In genomic region chrX:85112270-85112669, GRCh38 we compare ENCODE assay signal across 25 cellular contexts.
DNase-seq lines count a peak whose midpoint lies in the region; ATAC-seq, FAIRE-seq and TF ChIP-seq lines count a peak whose summit lies in the region.
"Had no signal": no experiment of that assay in that cellular context is flagged by ENCODE, and none has a peak within 500 bp of the region (broad histone marks: within the 10 kb centered on the region; RNA-seq: fewer than 3 reads in every experiment).

No MANE protein-coding gene starts in this region.

- H3F3A ChIP-seq in PC-9 (ENCODE audit: insufficient read depth, low read depth) = no peaks in the 10 kb centered on the region

- ATAC-seq in stimulated activated naive CD8-positive, alpha-beta T cell treated with anti-CD3 and anti-CD28 coated beads, Interleukin-15, Interleukin-2, amounts not matched to agents 100 U/mL and 50 U/mL, for 24 hours = no peak
- ATAC-seq in GM18505 (IDR thresholded peaks at IDR 0.05; ENCODE audit: unreplicated experiment) = no peak
- ATAC-seq: Panc1 had no signal

- CTCF ChIA-PET in PC-9 (lab: Charles Lee) = no interaction called here

- no TSS peak for BruUV-seq in PC-9 (replicated peaks; lab: Mats Ljungman, UMichigan)

- no peak for TF ChIP-seq POLR2A in GM18505 (IDR thresholded peaks at IDR 0.05; ENCODE audit: borderline replicate concordance, extremely low read depth, insufficient read depth, insufficient read length)

- no peaks in the 10 kb centered on the region for H3K9me2 ChIP-seq in PC-9 (ENCODE audit: insufficient read depth)
- H3K9me2 ChIP-seq: SK-N-SH had no signal

- FAIRE-seq in colon (lab: Jason Lieb, UNC) = peak; percentile 58
- no peak for FAIRE-seq in small intestine (lab: Jason Lieb, UNC)

- H2AFZ ChIP-seq in PC-9 = no peak overlapping the region
- H2AFZ ChIP-seq: GM23248 had no signal

- H3K79me2 ChIP-seq in PC-9 (ENCODE audit: low read depth) = no peaks in the 10 kb centered on the region

- 15 to 43% (median 30%) methylated on average over 9 of the region's 9 CpGs for WGBS in small intestine, 3 donors

- no peaks in the 10 kb centered on the region for H3K36me3 ChIP-seq in small intestine (ENCODE audit: control insufficient read depth in 2 of 2, insufficient read depth in 2 of 2, low read length in 2 of 2)
- H3K36me3 ChIP-seq in PC-9 (ENCODE audit: low read depth) = no peaks in the 10 kb centered on the region
- H3K36me3 ChIP-seq: BE2C had no signal

- H3K4me3 ChIP-seq in small intestine (ENCODE audit: low read depth in 1 of 2, low read length in 2 of 2) (no peak overlapping the region), PC-9 (no peak overlapping the region)
- H3K4me3 ChIP-seq: GM23248 had no signal

- DNase-seq in NCI-H748 (lab: John Stamatoyannopoulos, UW; ENCODE audit: unreplicated experiment) (peak; percentile 17), NCI-H748 treated with DMSO at 0.1 percent for 48 hours (lab: John Stamatoyannopoulos, UW) (no peak), OCI-M1 (lab: John Stamatoyannopoulos, UW) (peak; percentile 33), small intestine (peak; percentile 79), PC-9 (no peak)
- no peak for DNase-seq in stimulated activated naive CD8-positive, alpha-beta T cell treated with anti-CD3 and anti-CD28 coated beads, Interleukin-15, Interleukin-2, amounts not matched to agents 100 U/mL and 50 U/mL, for 24 hours
- DNase-seq: 8988T; ACHN; BE2C; CD8-positive, alpha-beta memory T cell; GM23248; H7; Karpas-422; NCI-H1092; NCI-H1417 treated with DMSO at 0.1 percent for 48 hours; NCI-H1694 treated with DMSO at 0.1 percent for 48 hours; NCI-H2081; NCI-H2171; NCI-H226; NCI-H510A; NCI-H774; SK-N-SH had no signal

- no peaks in the 10 kb centered on the region for H4K20me1 ChIP-seq in PC-9 (ENCODE audit: insufficient read depth)

- POLR2A ChIA-PET in PC-9 (lab: Charles Lee; ENCODE audit: unreplicated experiment) = no interaction called here

- no peak overlapping the region for H3K27ac ChIP-seq in small intestine (ENCODE audit: low read depth in 1 of 2, low read length in 1 of 2)
- no peak overlapping the region for H3K27ac ChIP-seq in PC-9
- H3K27ac ChIP-seq: GM23248 had no signal

- intact Hi-C loops in PC-9 (cut with micrococcal nuclease; ENCODE audit: unreplicated experiment) = loop anchor here (5.0 kb wide), 1 partner anchor 435 kb away; no protein-coding TSS in a partner anchor

- H3K9me3 ChIP-seq in small intestine (ENCODE audit: control insufficient read depth, low read depth) = no peaks in the 10 kb centered on the region
- no peaks in the 10 kb centered on the region for H3K9me3 ChIP-seq in PC-9 (ENCODE audit: insufficient read depth, low read depth)
- H3K9me3 ChIP-seq: BE2C, SK-N-SH had no signal

- H3K4me2 ChIP-seq in PC-9 = no peak overlapping the region
- H3K4me2 ChIP-seq: SK-N-SH had no signal

- H3K27me3 ChIP-seq in small intestine (ENCODE audit: control insufficient read depth in 2 of 2, insufficient read depth in 2 of 2, low read length in 2 of 2) (no peaks in the 10 kb centered on the region), PC-9 (ENCODE audit: insufficient read depth, low read depth) (no peaks in the 10 kb centered on the region)
- H3K27me3 ChIP-seq: BE2C had no signal

- no peak for TF ChIP-seq CTCF in PC-9 (conservative IDR thresholded peaks at IDR 0.05)

- no peaks in the 10 kb centered on the region for H3K4me1 ChIP-seq in small intestine (ENCODE audit: control insufficient read depth in 2 of 2, insufficient read depth in 1 of 2, low read depth in 1 of 2, low read length in 1 of 2)
- no peaks in the 10 kb centered on the region for H3K4me1 ChIP-seq in PC-9 (replicated peaks; ENCODE audit: insufficient read depth)
- H3K4me1 ChIP-seq: BE2C had no signal

Comparison
In these comparisons a context has a peak if more than half of its experiments do, and no peak if none do; other contexts are left out.
1. DNase-seq: peak in NCI-H748 (single experiment), OCI-M1 (single experiment) and small intestine (single experiment); none in NCI-H748 treated with DMSO at 0.1 percent for 48 hours (single experiment), stimulated activated naive CD8-positive, alpha-beta T cell treated with anti-CD3 and anti-CD28 coated beads, Interleukin-15, Interleukin-2, amounts not matched to agents 100 U/mL and 50 U/mL, for 24 hours (single experiment) and PC-9 (0 of 2).